Comparison of ENCODE assay signal across 10 cellular contexts in genomic region chr22:37121887-37122591, GRCh38. TPM values are rescaled to one million over a fixed set of nuclear protein-coding genes. Genes with fewer than 3 reads are reported as not detected.
DNase-seq lines count a peak whose midpoint lies in the region; ATAC-seq and TF ChIP-seq lines count a peak whose summit lies in the region.
"Had no signal": no experiment of that assay in that cellular context is flagged by ENCODE, and none has a peak within 500 bp of the region (broad histone marks: within the 10 kb centered on the region; RNA-seq: fewer than 3 reads in every experiment).

No MANE protein-coding gene starts in this region.

- H3K4me3 ChIP-seq in epithelial cell of proximal tubule (ENCODE audit: low read depth, low read length) = no peak overlapping the region

- peak; percentile 18 for TF ChIP-seq CTCF in epithelial cell of proximal tubule (conservative IDR thresholded peaks at IDR 0.05; ENCODE audit: low read depth, low read length)

- peak; percentile 78 for ATAC-seq in GM21576 (IDR thresholded peaks at IDR 0.05; ENCODE audit: unreplicated experiment)

- H3K36me3 ChIP-seq in KOPT-K1 (ENCODE audit: insufficient read depth, low read length) = no peaks in the 10 kb centered on the region

- H3K9me3 ChIP-seq in KOPT-K1 (ENCODE audit: insufficient read depth, low read length, poor library complexity, severe bottlenecking) = no peaks in the 10 kb centered on the region

- peak overlapping the region; percentile 90 for H3K27ac ChIP-seq in KOPT-K1 (ENCODE audit: low read depth, low read length, poor library complexity, severe bottlenecking)
- H3K27ac ChIP-seq: HL-60 had no signal

- TF ChIP-seq POLR2A in erythroblast (IDR thresholded peaks at IDR 0.05; ENCODE audit: low read length) = no peak

- DNase-seq in DMS53 treated with DMSO at 0.1 percent for 48 hours (lab: John Stamatoyannopoulos, UW; ENCODE audit: unreplicated experiment) = peak; percentile 1
- DNase-seq in activated CD8-positive, alpha-beta memory T cell treated with anti-CD3 and anti-CD28 coated beads for 24 hours = peak; percentile 93
- peak; percentile 29 for DNase-seq in epithelial cell of proximal tubule (ENCODE audit: low read depth)
- DNase-seq in stimulated activated CD4-positive, alpha-beta T cell treated with anti-CD3 and anti-CD28 coated beads, TNF-alpha, amount 100 ng/mL, for 24 hours (ENCODE audit: low read depth in 3 of 3) = peak; percentile 83 to 91 (median 89)
- no peak for DNase-seq in C1 segment of cervical spinal cord (lab: John Stamatoyannopoulos, UW)
- no peak for DNase-seq in erythroblast (lab: John Stamatoyannopoulos, UW)

RNA-seq across cellular contexts. Expression of gene TMPRSS6, which starts 12.5 kb away (rescaled TPM):
- total RNA-seq in epithelial cell of proximal tubule = not detected in 2 replicates
- total RNA-seq: myocyte had no signal

RNA-seq across cellular contexts. Expression of gene IL2RB, which starts 27.7 kb away (rescaled TPM):
- 0.06 and 0.72 TPM in 2 replicates for total RNA-seq in epithelial cell of proximal tubule
- total RNA-seq: myocyte had no signal

Comparison
In these comparisons a context has a peak if more than half of its experiments do, and no peak if none do; other contexts are left out.
1. DNase-seq: peak in DMS53 treated with DMSO at 0.1 percent for 48 hours (single experiment), activated CD8-positive, alpha-beta memory T cell treated with anti-CD3 and anti-CD28 coated beads for 24 hours (single experiment), epithelial cell of proximal tubule (single experiment) and stimulated activated CD4-positive, alpha-beta T cell treated with anti-CD3 and anti-CD28 coated beads, TNF-alpha, amount 100 ng/mL, for 24 hours (3 of 3); none in C1 segment of cervical spinal cord (0 of 14) and erythroblast (0 of 2).